ENCODE assay signal across 1 cellular context in genomic region chr6:139099984-139100383, GRCh38.
TF ChIP-seq lines count a peak whose summit lies in the region.

No MANE protein-coding gene starts in this region.

TF ChIP-seq in GM12878, 131 proteins besides CTCF, POLR2A, EP300 and RAD21 (continued from another document and continues in another):
- TF ChIP-seq TCF7 (IDR thresholded peaks at IDR 0.05; ENCODE audit: borderline replicate concordance), result 0 out of 2 replicates have a peak, but pooled peaks have one; percentile 24
- no peak for TF ChIP-seq HDAC2 (IDR thresholded peaks at IDR 0.05)
- TF ChIP-seq YBX1 (IDR thresholded peaks at IDR 0.05), result no peak
- no peak for TF ChIP-seq CBX5 (IDR thresholded peaks at IDR 0.05; ENCODE audit: low read depth)
- TF ChIP-seq HSF1 (IDR thresholded peaks at IDR 0.05; ENCODE audit: low read depth, low read length), result no peak
- TF ChIP-seq ZNF384 (IDR thresholded peaks at IDR 0.05; ENCODE audit: borderline replicate concordance, low read depth, low read length), result no peak
- no peak for TF ChIP-seq NFYA (IDR thresholded peaks at IDR 0.05; ENCODE audit: borderline replicate concordance, low read depth, low read length)
- no peak for TF ChIP-seq EED (IDR thresholded peaks at IDR 0.05; ENCODE audit: low read depth)
- no peak for TF ChIP-seq CUX1 (IDR thresholded peaks at IDR 0.05; ENCODE audit: insufficient replicate concordance, low read depth, low read length)
- no peak for TF ChIP-seq ZSCAN29 (IDR thresholded peaks at IDR 0.05)
- no peak; the same call in 1 of the 2 replicates for TF ChIP-seq SREBF1 (IDR thresholded peaks at IDR 0.05; ENCODE audit: low read length)
- TF ChIP-seq NBN (IDR thresholded peaks at IDR 0.05), result peak; percentile 39; the same call in 1 of the 2 replicates
- peak; percentile 56; the same call in 1 of the 2 replicates for TF ChIP-seq MTA2 (IDR thresholded peaks at IDR 0.05; ENCODE audit: low read depth)
- no peak for TF ChIP-seq FOS (IDR thresholded peaks at IDR 0.05; ENCODE audit: borderline replicate concordance, extremely low read depth, insufficient read length)
- no peak for TF ChIP-seq PBX3 (IDR thresholded peaks at IDR 0.05; ENCODE audit: insufficient replicate concordance, low read depth, low read length)
- TF ChIP-seq NFIC (IDR thresholded peaks at IDR 0.05; ENCODE audit: low read depth, low read length), result peak; percentile 84
- no peak for TF ChIP-seq NR2C2 (IDR thresholded peaks at IDR 0.05; ENCODE audit: borderline replicate concordance, control insufficient read depth, insufficient read length, low read depth)
- TF ChIP-seq TBL1XR1 (IDR thresholded peaks at IDR 0.05; ENCODE audit: low read depth, low read length), result no peak
- TF ChIP-seq BRCA1 (IDR thresholded peaks at IDR 0.05; ENCODE audit: low read depth, low read length), result no peak
- no peak for TF ChIP-seq ZNF217 (IDR thresholded peaks at IDR 0.05)
- TF ChIP-seq ATF3 (IDR thresholded peaks at IDR 0.05; ENCODE audit: borderline replicate concordance, extremely low read depth, low read depth, low read length), result no peak
- TF ChIP-seq BHLHE40 (IDR thresholded peaks at IDR 0.05; ENCODE audit: borderline replicate concordance in 1 of 2, low read depth in 2 of 2, low read length in 1 of 2), result peak; percentile 28 to 40; a peak in 2 of 4 replicates
- TF ChIP-seq MEF2A (IDR thresholded peaks at IDR 0.05; ENCODE audit: insufficient read depth, low read depth, low read length), result 0 out of 2 replicates have a peak, but pooled peaks have one; percentile 53
- no peak for TF ChIP-seq BACH1 (IDR thresholded peaks at IDR 0.05; ENCODE audit: borderline replicate concordance)
- no peak for TF ChIP-seq ZNF24 (IDR thresholded peaks at IDR 0.05)
- TF ChIP-seq POLR2AphosphoS2 (IDR thresholded peaks at IDR 0.05; ENCODE audit: low read depth, low read length), result no peak
- no peak for TF ChIP-seq ESRRA (IDR thresholded peaks at IDR 0.05; ENCODE audit: low read length)
- TF ChIP-seq JUND (IDR thresholded peaks at IDR 0.05; ENCODE audit: low read depth, low read length), result no peak
- no peak for TF ChIP-seq CEBPZ (IDR thresholded peaks at IDR 0.05; ENCODE audit: low read depth, low read length)
- no peak for TF ChIP-seq POLR2AphosphoS5 (IDR thresholded peaks at IDR 0.05; ENCODE audit: low read length)
- TF ChIP-seq SUZ12 (IDR thresholded peaks at IDR 0.05; ENCODE audit: unreplicated experiment), result no peak
- no peak for TF ChIP-seq TARDBP (IDR thresholded peaks at IDR 0.05; ENCODE audit: borderline replicate concordance)
- TF ChIP-seq HCFC1 (IDR thresholded peaks at IDR 0.05; ENCODE audit: low read length), result no peak
- TF ChIP-seq RELB (IDR thresholded peaks at IDR 0.05; ENCODE audit: low read depth), result peak; percentile 46; the same call in 1 of the 2 replicates
- peak; percentile 43; the same call in 1 of the 2 replicates for TF ChIP-seq ATF7 (IDR thresholded peaks at IDR 0.05; ENCODE audit: low read depth)
- TF ChIP-seq KAT2A (conservative IDR thresholded peaks at IDR 0.05; ENCODE audit: control insufficient read depth, low read depth, low read length), result no peak
- no peak for TF ChIP-seq SMARCA5 (IDR thresholded peaks at IDR 0.05)
- TF ChIP-seq SREBF2 (IDR thresholded peaks at IDR 0.05; ENCODE audit: low read length), result no peak
- peak; percentile 80 for TF ChIP-seq CREM (IDR thresholded peaks at IDR 0.05; ENCODE audit: low read depth)
- no peak for TF ChIP-seq PKNOX1 (IDR thresholded peaks at IDR 0.05)
- TF ChIP-seq RUNX3 (IDR thresholded peaks at IDR 0.05; ENCODE audit: low read length), result peak; percentile 92
- peak; percentile 53; the same call in 1 of the 3 replicates for TF ChIP-seq POU2F2 (IDR thresholded peaks at IDR 0.05; ENCODE audit: borderline replicate concordance, low read depth, low read length)
- no peak for TF ChIP-seq SMAD5 (IDR thresholded peaks at IDR 0.05; ENCODE audit: low read depth)
- no peak for TF ChIP-seq MYB (IDR thresholded peaks at IDR 0.05; ENCODE audit: borderline replicate concordance, low read depth, low read length)
- no peak for TF ChIP-seq REST (IDR thresholded peaks at IDR 0.05; ENCODE audit: low read depth, low read length)
- no peak for TF ChIP-seq ZZZ3 (IDR thresholded peaks at IDR 0.05; ENCODE audit: control insufficient read depth, insufficient read length, low read depth)
- TF ChIP-seq RCOR1 (conservative IDR thresholded peaks at IDR 0.05; ENCODE audit: low read depth, low read length), result no peak
- no peak for TF ChIP-seq SUPT20H (IDR thresholded peaks at IDR 0.05; ENCODE audit: borderline replicate concordance, control insufficient read depth, low read depth, low read length)
- 0 out of 2 replicates have a peak, but pooled peaks have one; percentile 13 for TF ChIP-seq PAX5 (IDR thresholded peaks at IDR 0.05; ENCODE audit: borderline replicate concordance, low read depth, low read length)
